8 cellular contexts compared by ENCODE assay signal in the genomic region with DNA sequence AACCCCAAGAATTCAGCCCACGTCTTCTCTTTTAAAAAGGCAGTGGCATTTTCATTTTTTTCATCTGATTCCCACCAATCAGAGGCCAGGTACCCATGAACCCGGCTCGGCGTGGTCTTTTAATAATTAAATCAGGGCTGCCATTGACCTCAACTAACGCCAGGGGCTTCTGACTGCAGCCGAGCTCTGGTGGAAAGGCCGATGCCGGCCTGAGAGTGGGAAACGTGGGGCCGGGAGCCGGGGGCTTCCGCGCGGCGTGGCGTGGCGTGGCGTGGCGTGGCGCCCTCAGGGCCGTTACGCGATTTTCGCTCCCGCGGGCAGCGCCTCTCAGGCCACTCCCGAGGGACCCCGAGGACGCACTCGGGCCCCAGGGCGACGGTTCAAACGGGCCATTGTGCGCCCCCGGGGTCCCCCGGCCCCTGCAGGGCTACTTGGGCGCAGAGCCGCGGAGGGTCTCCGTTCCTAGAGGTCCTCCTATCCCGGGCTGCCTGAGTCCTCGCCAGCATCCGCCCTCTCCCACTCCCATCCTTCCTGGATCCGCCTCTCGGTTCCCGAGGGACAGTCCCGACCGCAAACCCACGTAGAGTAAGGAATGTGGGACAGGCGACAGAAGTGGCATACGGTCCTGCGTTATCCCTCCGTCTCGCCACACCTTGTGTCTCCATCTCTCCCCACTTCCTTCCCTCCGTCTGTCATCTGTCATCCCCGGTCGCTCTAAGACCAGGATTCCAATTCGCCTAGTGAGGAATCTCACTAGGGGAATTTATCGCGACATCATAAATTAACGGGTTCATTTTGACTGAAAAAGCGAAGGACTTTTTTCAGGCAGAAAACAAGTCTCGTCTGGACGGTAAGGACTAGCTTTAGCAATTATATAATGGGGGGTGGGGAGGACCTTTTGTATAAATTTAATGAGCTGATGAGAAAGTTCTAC. TPM values are rescaled to one million over a fixed set of nuclear protein-coding genes. Genes with fewer than 3 reads are reported as not detected.
DNase-seq lines count a peak whose midpoint lies in the region; ATAC-seq and TF ChIP-seq lines count a peak whose summit lies in the region.

No MANE protein-coding gene starts in this region.

- peak overlapping the region; percentile 85 for H3K27ac Mint-ChIP-seq in activated CD8-positive, alpha-beta T cell treated with anti-CD3 and anti-CD28 coated beads, Interleukin-2, amount 10 ng/mL, durations not matched to agents 7 days and 5 days
- peak overlapping the region; percentile 95 to 98 for H3K27ac Mint-ChIP-seq in effector memory CD8-positive, alpha-beta T cell

- DNase-seq in BJ (ENCODE audit: low read depth) (peak; percentile 23), NCI-H748 treated with DMSO at 0.1 percent for 48 hours (lab: John Stamatoyannopoulos, UW) (peak; percentile 54), medulla oblongata (ENCODE audit: extremely low spot score) (peak; percentile 72)
- peak; percentile 47 for DNase-seq in activated CD8-positive, alpha-beta T cell treated with anti-CD3 and anti-CD28 coated beads, Interleukin-2, amount 10 ng/mL, durations not matched to agents 7 days and 5 days
- DNase-seq in effector memory CD8-positive, alpha-beta T cell: peak; percentile 38 to 49 (median 40)
- DNase-seq in stimulated activated CD8-positive, alpha-beta memory T cell treated with anti-CD3 and anti-CD28 coated beads, Interleukin-15, amount 100 ng/mL, for 24 hours (ENCODE audit: low read depth): peak; percentile 11

- peaks cover 1% of the 10 kb centered on the region for H3K27me3 ChIP-seq in BJ (ENCODE audit: control insufficient read depth, insufficient read depth, low read length)

- ATAC-seq in GM18909 (IDR thresholded peaks at IDR 0.05; ENCODE audit: poor library complexity, unreplicated experiment) (peak; percentile 72), HG03139 (IDR thresholded peaks at IDR 0.05; ENCODE audit: unreplicated experiment) (peak; percentile 55)
- ATAC-seq in activated CD8-positive, alpha-beta T cell treated with anti-CD3 and anti-CD28 coated beads, Interleukin-2, amount 10 ng/mL, durations not matched to agents 7 days and 5 days: peak; percentile 24
- peak; percentile 40 for ATAC-seq in effector memory CD8-positive, alpha-beta T cell (replicated peaks)

- H3K36me3 ChIP-seq in BJ (ENCODE audit: control insufficient read depth, insufficient read depth, low read length): no peaks in the 10 kb centered on the region

- peak; percentile 41 for TF ChIP-seq CTCF in BJ (IDR thresholded peaks at IDR 0.05; ENCODE audit: insufficient read depth, low read depth, low read length)

- peaks cover 6% of the 10 kb centered on the region for H3K36me3 Mint-ChIP-seq in activated CD8-positive, alpha-beta T cell treated with anti-CD3 and anti-CD28 coated beads, Interleukin-2, amount 10 ng/mL, durations not matched to agents 7 days and 5 days (ENCODE audit: low read depth)
- peaks cover 22% of the 10 kb centered on the region for H3K36me3 Mint-ChIP-seq in effector memory CD8-positive, alpha-beta T cell (ENCODE audit: insufficient read depth)

- CTCF ChIA-PET in BJ (lab: Yijun Ruan, JAX): interaction anchor here (1.4 to 3.5 kb wide), 6 partner anchors 12 to 112 kb away, joined by 4 to 15 read pairs (median 6); no protein-coding TSS in a partner anchor
- CTCF ChIA-PET in activated CD8-positive, alpha-beta T cell treated with anti-CD3 and anti-CD28 coated beads, Interleukin-2, amount 10 ng/mL, durations not matched to agents 7 days and 5 days (lab: Charles Lee): interaction anchor here (0.5 to 6.0 kb wide), 14 partner anchors 10 to 965 kb away, joined by 3 to 38 read pairs (median 4); no protein-coding TSS in a partner anchor

- H3K27me3 Mint-ChIP-seq in activated CD8-positive, alpha-beta T cell treated with anti-CD3 and anti-CD28 coated beads, Interleukin-2, amount 10 ng/mL, durations not matched to agents 7 days and 5 days (ENCODE audit: low read depth): peaks cover 12% of the 10 kb centered on the region
- no peaks in the 10 kb centered on the region for H3K27me3 Mint-ChIP-seq in effector memory CD8-positive, alpha-beta T cell

- peaks cover 35% of the 10 kb centered on the region for H3K4me1 Mint-ChIP-seq in activated CD8-positive, alpha-beta T cell treated with anti-CD3 and anti-CD28 coated beads, Interleukin-2, amount 10 ng/mL, durations not matched to agents 7 days and 5 days (ENCODE audit: low read depth)
- H3K4me1 Mint-ChIP-seq in effector memory CD8-positive, alpha-beta T cell (ENCODE audit: low read depth in 2 of 2): peaks cover 33 to 47% of the 10 kb centered on the region in 2 donors

- POLR2A ChIA-PET in BJ (lab: Charles Lee): interaction anchor here (0.6 to 0.7 kb wide), 2 partner anchors 119 to 1462 kb away, joined by 3 to 4 read pairs; no protein-coding TSS in a partner anchor
- POLR2A ChIA-PET in activated CD8-positive, alpha-beta T cell treated with anti-CD3 and anti-CD28 coated beads, Interleukin-2, amount 10 ng/mL, durations not matched to agents 7 days and 5 days (lab: Charles Lee): interaction anchor here (0.6 to 1.0 kb wide), 2 partner anchors 21 to 377 kb away, joined by 3 to 4 read pairs; no protein-coding TSS in a partner anchor

- no peaks in the 10 kb centered on the region for H3K9me3 Mint-ChIP-seq in activated CD8-positive, alpha-beta T cell treated with anti-CD3 and anti-CD28 coated beads, Interleukin-2, amount 10 ng/mL, durations not matched to agents 7 days and 5 days (ENCODE audit: insufficient read depth)
- no peaks in the 10 kb centered on the region for H3K9me3 Mint-ChIP-seq in effector memory CD8-positive, alpha-beta T cell

- peak overlapping the region; percentile 92 for H3K4me3 ChIP-seq in BJ (ENCODE audit: low read depth, low read length)

- peak overlapping the region; percentile 95 for H3K4me3 Mint-ChIP-seq in activated CD8-positive, alpha-beta T cell treated with anti-CD3 and anti-CD28 coated beads, Interleukin-2, amount 10 ng/mL, durations not matched to agents 7 days and 5 days
- H3K4me3 Mint-ChIP-seq in effector memory CD8-positive, alpha-beta T cell: peak overlapping the region; percentile 97 to 99

RNA-seq across cellular contexts. Expression of a gene that starts 0.9 kb away (rescaled TPM):
- polyA plus RNA-seq in BJ (2011; rRNA removed): 36.2 and 37.0 TPM in 2 replicates
- 4.3 and 4.7 TPM in 2 replicates for polyA minus RNA-seq in BJ (2011; rRNA and poly(A)+ RNA removed)
- 10 to 100 TPM; 29.1 to 35.2 TPM for total RNA-seq in activated CD8-positive, alpha-beta T cell treated with anti-CD3 and anti-CD28 coated beads, Interleukin-2, amount 10 ng/mL, durations not matched to agents 7 days and 5 days

Comparison
In these comparisons a context has a peak if more than half of its experiments do, and no peak if none do; other contexts are left out.
1. Peak in every context shown above with its lines: DNase-seq, ATAC-seq and H3K4me3 ChIP-seq.
2. DNase-seq: peak in every context shown above with its lines; median percentile 72 in medulla oblongata; 54 in NCI-H748 treated with DMSO at 0.1 percent for 48 hours; 47 in activated CD8-positive, alpha-beta T cell treated with anti-CD3 and anti-CD28 coated beads, Interleukin-2, amount 10 ng/mL, durations not matched to agents 7 days and 5 days; 40 in effector memory CD8-positive, alpha-beta T cell; 23 in BJ; 11 in stimulated activated CD8-positive, alpha-beta memory T cell treated with anti-CD3 and anti-CD28 coated beads, Interleukin-15, amount 100 ng/mL, for 24 hours.